In genomic region chr2:150153646-150154307, GRCh38 we compare ENCODE assay signal across 17 cellular contexts.
"Had no signal": no experiment of that assay in that cellular context is flagged by ENCODE, and none has a peak within 500 bp of the region (broad histone marks: within the 10 kb centered on the region; RNA-seq: fewer than 3 reads in every experiment).

No MANE protein-coding gene starts in this region.

- H3K27me3 ChIP-seq: colonic mucosa, foreskin keratinocyte, hepatocyte, ovary, testis, tibial nerve had no signal

- FAIRE-seq: kidney had no signal

- H3K27me3 Mint-ChIP-seq: progenitor cell of endocrine pancreas; stimulated activated memory B cell treated with anti-CD40 and anti-IgM and Interleukin-4, amounts not matched to agents 10 μg/mL and 1 μg/mL and 100 μg/mL, for 72 hours; stimulated activated naive CD8-positive, alpha-beta T cell treated with anti-CD3 and anti-CD28 coated beads, Interleukin-15, Interleukin-2, amounts not matched to agents 100 ng/mL and 50 ng/mL, for 24 hours had no signal

- ATAC-seq: foreskin keratinocyte; left cardiac atrium; natural killer cell; right cardiac atrium; stimulated activated memory B cell treated with anti-CD40 and anti-IgM and Interleukin-4, amounts not matched to agents 10 μg/mL and 1 μg/mL and 100 μg/mL, for 72 hours had no signal

- H3K4me3 ChIP-seq: colonic mucosa, hepatocyte, ovary, testis, tibial nerve had no signal

- H3K27ac ChIP-seq: colonic mucosa, foreskin keratinocyte, hepatocyte, ovary, testis, tibial nerve had no signal

- H3K36me3 ChIP-seq: colonic mucosa, ovary, tibial nerve had no signal

- DNase-seq: colonic mucosa; dermis blood vessel endothelial cell; foreskin keratinocyte; kidney; left cardiac atrium; natural killer cell; ovary; right cardiac atrium; stimulated activated CD4-positive, alpha-beta T cell treated with anti-CD3 and anti-CD28 coated beads, Interleukin-1b, Interleukin-23, amount 100 ng/mL, for 48 hours; stimulated activated CD4-positive, alpha-beta T cell treated with anti-CD3 and anti-CD28 coated beads, Interleukin-4, amount 100 ng/mL, for 24 hours; testis had no signal

- H3K79me2 ChIP-seq: hepatocyte had no signal

- H3K4me1 ChIP-seq: testis, tibial nerve had no signal

- H3K4me1 Mint-ChIP-seq: natural killer cell; neural crest cell; stimulated activated memory B cell treated with anti-CD40 and anti-IgM and Interleukin-4, amounts not matched to agents 10 μg/mL and 1 μg/mL and 100 μg/mL, for 72 hours had no signal

- H3K9me3 ChIP-seq: colonic mucosa, ovary, testis, tibial nerve had no signal

- H3K9me3 Mint-ChIP-seq: stimulated activated memory B cell treated with anti-CD40 and anti-IgM and Interleukin-4, amounts not matched to agents 10 μg/mL and 1 μg/mL and 100 μg/mL, for 72 hours; stimulated activated naive CD8-positive, alpha-beta T cell treated with anti-CD3 and anti-CD28 coated beads, Interleukin-15, Interleukin-2, amounts not matched to agents 100 ng/mL and 50 ng/mL, for 24 hours had no signal

- H3K27ac Mint-ChIP-seq: natural killer cell; progenitor cell of endocrine pancreas; stimulated activated memory B cell treated with anti-CD40 and anti-IgM and Interleukin-4, amounts not matched to agents 10 μg/mL and 1 μg/mL and 100 μg/mL, for 72 hours; stimulated activated naive CD8-positive, alpha-beta T cell treated with anti-CD3 and anti-CD28 coated beads, Interleukin-15, Interleukin-2, amounts not matched to agents 100 ng/mL and 50 ng/mL, for 24 hours had no signal

- H2AFZ ChIP-seq: hepatocyte had no signal

- H3K36me3 Mint-ChIP-seq: natural killer cell; stimulated activated memory B cell treated with anti-CD40 and anti-IgM and Interleukin-4, amounts not matched to agents 10 μg/mL and 1 μg/mL and 100 μg/mL, for 72 hours had no signal

- H3K4me3 Mint-ChIP-seq: natural killer cell; neural crest cell; stimulated activated memory B cell treated with anti-CD40 and anti-IgM and Interleukin-4, amounts not matched to agents 10 μg/mL and 1 μg/mL and 100 μg/mL, for 72 hours; stimulated activated naive CD8-positive, alpha-beta T cell treated with anti-CD3 and anti-CD28 coated beads, Interleukin-15, Interleukin-2, amounts not matched to agents 100 ng/mL and 50 ng/mL, for 24 hours had no signal

- H3K4me2 ChIP-seq: hepatocyte had no signal
